ENCODE assay signal across 2 cellular contexts in genomic region chr21:29133796-29134195, GRCh38.
TF ChIP-seq lines count a peak whose summit lies in the region.

No MANE protein-coding gene starts in this region.

TF ChIP-seq in IMR-90, 13 proteins besides CTCF, POLR2A, EP300 and RAD21:
- no peak for TF ChIP-seq BHLHE40 (IDR thresholded peaks at IDR 0.05; ENCODE audit: low read depth, low read length)
- no peak for TF ChIP-seq RCOR1 (IDR thresholded peaks at IDR 0.05; ENCODE audit: insufficient replicate concordance, low read length)
- no peak for TF ChIP-seq CEBPB (IDR thresholded peaks at IDR 0.05; ENCODE audit: low read depth, low read length)
TF ChIP-seq in IMR-90: peak in this region for 0.

TF ChIP-seq in H1, 55 proteins besides CTCF, POLR2A, EP300 and RAD21:
- TF ChIP-seq KDM1A (IDR thresholded peaks at IDR 0.05; ENCODE audit: borderline replicate concordance, low read length): no peak
- TF ChIP-seq CREB1 (IDR thresholded peaks at IDR 0.05): no peak
- TF ChIP-seq SP2 (IDR thresholded peaks at IDR 0.05; ENCODE audit: low read length): no peak
- TF ChIP-seq, protein P1, sequence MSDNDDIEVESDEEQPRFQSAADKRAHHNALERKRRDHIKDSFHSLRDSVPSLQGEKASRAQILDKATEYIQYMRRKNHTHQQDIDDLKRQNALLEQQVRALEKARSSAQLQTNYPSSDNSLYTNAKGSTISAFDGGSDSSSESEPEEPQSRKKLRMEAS (IDR thresholded peaks at IDR 0.05): peak; percentile 17; the same call in 1 of the 2 replicates
- no peak for TF ChIP-seq YY1 (IDR thresholded peaks at IDR 0.05; ENCODE audit: low read depth, low read length)
- TF ChIP-seq POLR2AphosphoS5 (IDR thresholded peaks at IDR 0.05; ENCODE audit: low read depth, low read length): peak; percentile 43; the same call in 1 of the 2 replicates
- no peak for TF ChIP-seq CHD7 (IDR thresholded peaks at IDR 0.05; ENCODE audit: insufficient replicate concordance, low read length)
- TF ChIP-seq RFX5 (IDR thresholded peaks at IDR 0.05; ENCODE audit: borderline replicate concordance, low read depth, low read length): no peak
- TF ChIP-seq TEAD4 (IDR thresholded peaks at IDR 0.05; ENCODE audit: low read depth, low read length): no peak
- no peak for TF ChIP-seq CHD2 (IDR thresholded peaks at IDR 0.05; ENCODE audit: low read length)
- TF ChIP-seq NANOG (IDR thresholded peaks at IDR 0.05; ENCODE audit: insufficient read depth, low read depth, low read length, poor library complexity, severe bottlenecking): peak; percentile 23
- peak; percentile 54; the same call in 1 of the 2 replicates for TF ChIP-seq CEBPB (IDR thresholded peaks at IDR 0.05; ENCODE audit: low read depth, low read length)
- TF ChIP-seq JUND (IDR thresholded peaks at IDR 0.05; ENCODE audit: low read length): no peak
- no peak for TF ChIP-seq BCL11A (IDR thresholded peaks at IDR 0.05; ENCODE audit: low read depth in 2 of 2, low read length in 2 of 2)
